Comparison of ENCODE assay signal across 19 cellular contexts in the genomic region with DNA sequence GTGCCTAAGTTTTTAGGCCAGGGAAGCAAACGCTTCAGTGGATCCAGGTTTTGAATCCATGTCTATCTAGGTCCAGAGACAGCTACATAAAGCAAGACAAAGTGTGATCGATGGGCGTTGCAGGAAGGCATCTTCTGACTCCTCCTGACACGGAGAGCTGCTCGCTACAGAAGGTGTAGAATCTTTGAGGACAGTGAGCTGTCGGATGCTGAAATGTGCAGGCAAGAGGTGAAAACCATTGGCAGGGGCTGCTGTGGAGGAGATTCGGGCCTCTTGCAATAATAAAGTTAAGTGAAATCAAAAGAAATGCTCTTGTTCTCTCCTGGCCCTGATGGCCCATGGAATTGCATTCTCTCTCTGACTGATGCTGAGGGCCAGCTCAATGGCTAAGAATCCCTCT.
DNase-seq lines count a peak whose midpoint lies in the region; ATAC-seq, FAIRE-seq and TF ChIP-seq lines count a peak whose summit lies in the region.
"Had no signal": no experiment of that assay in that cellular context is flagged by ENCODE, and none has a peak within 500 bp of the region (broad histone marks: within the 10 kb centered on the region; RNA-seq: fewer than 3 reads in every experiment).

No MANE protein-coding gene starts in this region.

- 83 to 85% methylated on average over 7 of the region's 7 CpGs for WGBS in ectodermal cell, 2 experiments

- peaks cover 93% of the 10 kb centered on the region for H3K4me1 Mint-ChIP-seq in nephron progenitor cell

- H3K36me3 ChIP-seq in HUES6 (ENCODE audit: control insufficient read depth, insufficient read depth, low read length): no peaks in the 10 kb centered on the region
- no peaks in the 10 kb centered on the region for H3K36me3 ChIP-seq in ectodermal cell (ENCODE audit: control insufficient read depth, insufficient read depth, low read length)
- H3K36me3 ChIP-seq: BLaER1, Peyer's patch had no signal

- DNase-seq in nephron progenitor cell (no peak), NAMALWA (ENCODE audit: low spot score) (no peak), frontal cortex (ENCODE audit: low spot score in 2 of 2) (no peak)
- DNase-seq: Calu3; CD4-positive, alpha-beta T cell; DMS153; KG1; NCI-H1092 treated with DMSO at 0.1 percent for 48 hours; NCI-H1436 treated with DMSO at 0.1 percent for 48 hours; NCI-H1930; NCI-H510A; NK-92 treated with Interleukin-12 subunit alpha and Interleukin-12 subunit beta, amount 100 ng/mL, for 24 hours; Peyer's patch had no signal

- no peak for FAIRE-seq in frontal cortex (lab: Jason Lieb, UNC)
- FAIRE-seq: GM12891 had no signal

- H3K4me3 Mint-ChIP-seq in nephron progenitor cell: peak overlapping the region; percentile 51
- H3K4me3 Mint-ChIP-seq: CD4-positive, alpha-beta T cell had no signal

- no peaks in the 10 kb centered on the region for H3K9me3 ChIP-seq in HUES6 (ENCODE audit: control insufficient read depth, insufficient read depth, low read depth, low read length)
- no peaks in the 10 kb centered on the region for H3K9me3 ChIP-seq in ectodermal cell (ENCODE audit: control insufficient read depth, low read length)
- H3K9me3 ChIP-seq: BLaER1, Peyer's patch had no signal

- no peak for ATAC-seq in HG03520 (IDR thresholded peaks at IDR 0.05; ENCODE audit: unreplicated experiment)
- no peak for ATAC-seq in HG03571 (IDR thresholded peaks at IDR 0.05; ENCODE audit: unreplicated experiment)

- H3K27me3 ChIP-seq in HUES6 (ENCODE audit: control insufficient read depth, insufficient read depth, low read length): no peaks in the 10 kb centered on the region
- H3K27me3 ChIP-seq in ectodermal cell (ENCODE audit: control insufficient read depth, insufficient read depth, low read length, poor library complexity, severe bottlenecking): no peaks in the 10 kb centered on the region
- H3K27me3 ChIP-seq: BLaER1, Peyer's patch had no signal

- H3K4me1 ChIP-seq in HUES6 (ENCODE audit: control insufficient read depth, insufficient read depth, low read length) (peaks cover 45% of the 10 kb centered on the region), ectodermal cell (ENCODE audit: control insufficient read depth, insufficient read depth, low read length) (peaks cover 34% of the 10 kb centered on the region)
- H3K4me1 ChIP-seq: Peyer's patch had no signal

- TF ChIP-seq CTCF in nephron progenitor cell (IDR thresholded peaks at IDR 0.05): no peak

- H3K36me3 Mint-ChIP-seq in nephron progenitor cell (ENCODE audit: low read depth): no peaks in the 10 kb centered on the region

- H3K27ac ChIP-seq in HUES6 (ENCODE audit: low read depth, low read length) (no peak overlapping the region; the same call in 1 of the 2 replicates), ectodermal cell (ENCODE audit: insufficient read depth, low read depth, low read length, poor library complexity, severe bottlenecking) (peak overlapping the region; percentile 79)
- H3K27ac ChIP-seq: BLaER1, Peyer's patch had no signal

- H3K27me3 Mint-ChIP-seq in nephron progenitor cell (ENCODE audit: low read depth, poor library complexity): no peaks in the 10 kb centered on the region
- H3K27me3 Mint-ChIP-seq: CD4-positive, alpha-beta T cell had no signal

- H3K27ac Mint-ChIP-seq in nephron progenitor cell: peak overlapping the region; percentile 98
- H3K27ac Mint-ChIP-seq: CD4-positive, alpha-beta T cell had no signal

- no peaks in the 10 kb centered on the region for H3K9me3 Mint-ChIP-seq in nephron progenitor cell
- H3K9me3 Mint-ChIP-seq: CD4-positive, alpha-beta T cell had no signal

- peak overlapping the region; percentile 48 for H3K9ac ChIP-seq in HUES6 (ENCODE audit: low read length)
- H3K9ac ChIP-seq: BLaER1 had no signal

- no peak overlapping the region for H3K4me3 ChIP-seq in HUES6 (ENCODE audit: low read depth, low read length)
- H3K4me3 ChIP-seq in ectodermal cell (ENCODE audit: insufficient read depth, low read depth, low read length): no peak overlapping the region
- H3K4me3 ChIP-seq: BLaER1, Peyer's patch had no signal
